In the genomic region with DNA sequence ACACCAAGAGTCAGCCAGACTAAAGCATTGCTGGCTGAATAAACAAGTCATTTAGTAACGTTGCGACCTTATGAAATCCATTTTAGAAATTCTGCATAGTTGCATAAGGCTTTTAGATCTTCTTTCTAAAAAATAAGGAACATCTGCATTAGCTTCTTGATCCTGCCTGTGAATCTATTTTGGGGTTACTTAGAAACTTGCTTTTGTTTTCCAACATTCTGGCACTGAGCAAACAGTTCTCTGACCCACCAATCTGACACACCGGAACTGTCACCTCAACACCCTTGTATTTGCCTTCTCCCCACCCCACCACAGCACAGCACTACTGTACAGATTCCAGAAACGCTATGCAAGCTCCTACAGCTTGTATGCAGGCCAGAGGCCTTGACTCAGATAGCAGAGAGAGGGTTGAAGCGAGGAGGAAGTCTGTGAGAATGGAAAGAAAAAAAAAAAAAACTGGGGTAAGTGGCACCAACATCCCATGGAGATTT, we compare ENCODE assay signal across 1 cellular context.
TF ChIP-seq lines count a peak whose summit lies in the region.

No MANE protein-coding gene starts in this region.

TF ChIP-seq in K562, 482 proteins besides CTCF, POLR2A, EP300 and RAD21 (continued from another document and continues in another):
- TF ChIP-seq, protein P1, sequence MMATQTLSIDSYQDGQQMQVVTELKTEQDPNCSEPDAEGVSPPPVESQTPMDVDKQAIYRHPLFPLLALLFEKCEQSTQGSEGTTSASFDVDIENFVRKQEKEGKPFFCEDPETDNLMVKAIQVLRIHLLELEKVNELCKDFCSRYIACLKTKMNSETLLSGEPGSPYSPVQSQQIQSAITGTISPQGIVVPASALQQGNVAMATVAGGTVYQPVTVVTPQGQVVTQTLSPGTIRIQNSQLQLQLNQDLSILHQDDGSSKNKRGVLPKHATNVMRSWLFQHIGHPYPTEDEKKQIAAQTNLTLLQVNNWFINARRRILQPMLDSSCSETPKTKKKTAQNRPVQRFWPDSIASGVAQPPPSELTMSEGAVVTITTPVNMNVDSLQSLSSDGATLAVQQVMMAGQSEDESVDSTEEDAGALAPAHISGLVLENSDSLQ (IDR thresholded peaks at IDR 0.05) = peak; percentile 61
- TF ChIP-seq, protein P2, sequence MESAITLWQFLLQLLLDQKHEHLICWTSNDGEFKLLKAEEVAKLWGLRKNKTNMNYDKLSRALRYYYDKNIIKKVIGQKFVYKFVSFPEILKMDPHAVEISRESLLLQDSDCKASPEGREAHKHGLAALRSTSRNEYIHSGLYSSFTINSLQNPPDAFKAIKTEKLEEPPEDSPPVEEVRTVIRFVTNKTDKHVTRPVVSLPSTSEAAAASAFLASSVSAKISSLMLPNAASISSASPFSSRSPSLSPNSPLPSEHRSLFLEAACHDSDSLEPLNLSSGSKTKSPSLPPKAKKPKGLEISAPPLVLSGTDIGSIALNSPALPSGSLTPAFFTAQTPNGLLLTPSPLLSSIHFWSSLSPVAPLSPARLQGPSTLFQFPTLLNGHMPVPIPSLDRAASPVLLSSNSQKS (CRISPR knock-in tag; IDR thresholded peaks at IDR 0.05) = no peak
- TF ChIP-seq ZNF436 (CRISPR knock-in tag; IDR thresholded peaks at IDR 0.05) = no peak
- TF ChIP-seq, protein P3, sequence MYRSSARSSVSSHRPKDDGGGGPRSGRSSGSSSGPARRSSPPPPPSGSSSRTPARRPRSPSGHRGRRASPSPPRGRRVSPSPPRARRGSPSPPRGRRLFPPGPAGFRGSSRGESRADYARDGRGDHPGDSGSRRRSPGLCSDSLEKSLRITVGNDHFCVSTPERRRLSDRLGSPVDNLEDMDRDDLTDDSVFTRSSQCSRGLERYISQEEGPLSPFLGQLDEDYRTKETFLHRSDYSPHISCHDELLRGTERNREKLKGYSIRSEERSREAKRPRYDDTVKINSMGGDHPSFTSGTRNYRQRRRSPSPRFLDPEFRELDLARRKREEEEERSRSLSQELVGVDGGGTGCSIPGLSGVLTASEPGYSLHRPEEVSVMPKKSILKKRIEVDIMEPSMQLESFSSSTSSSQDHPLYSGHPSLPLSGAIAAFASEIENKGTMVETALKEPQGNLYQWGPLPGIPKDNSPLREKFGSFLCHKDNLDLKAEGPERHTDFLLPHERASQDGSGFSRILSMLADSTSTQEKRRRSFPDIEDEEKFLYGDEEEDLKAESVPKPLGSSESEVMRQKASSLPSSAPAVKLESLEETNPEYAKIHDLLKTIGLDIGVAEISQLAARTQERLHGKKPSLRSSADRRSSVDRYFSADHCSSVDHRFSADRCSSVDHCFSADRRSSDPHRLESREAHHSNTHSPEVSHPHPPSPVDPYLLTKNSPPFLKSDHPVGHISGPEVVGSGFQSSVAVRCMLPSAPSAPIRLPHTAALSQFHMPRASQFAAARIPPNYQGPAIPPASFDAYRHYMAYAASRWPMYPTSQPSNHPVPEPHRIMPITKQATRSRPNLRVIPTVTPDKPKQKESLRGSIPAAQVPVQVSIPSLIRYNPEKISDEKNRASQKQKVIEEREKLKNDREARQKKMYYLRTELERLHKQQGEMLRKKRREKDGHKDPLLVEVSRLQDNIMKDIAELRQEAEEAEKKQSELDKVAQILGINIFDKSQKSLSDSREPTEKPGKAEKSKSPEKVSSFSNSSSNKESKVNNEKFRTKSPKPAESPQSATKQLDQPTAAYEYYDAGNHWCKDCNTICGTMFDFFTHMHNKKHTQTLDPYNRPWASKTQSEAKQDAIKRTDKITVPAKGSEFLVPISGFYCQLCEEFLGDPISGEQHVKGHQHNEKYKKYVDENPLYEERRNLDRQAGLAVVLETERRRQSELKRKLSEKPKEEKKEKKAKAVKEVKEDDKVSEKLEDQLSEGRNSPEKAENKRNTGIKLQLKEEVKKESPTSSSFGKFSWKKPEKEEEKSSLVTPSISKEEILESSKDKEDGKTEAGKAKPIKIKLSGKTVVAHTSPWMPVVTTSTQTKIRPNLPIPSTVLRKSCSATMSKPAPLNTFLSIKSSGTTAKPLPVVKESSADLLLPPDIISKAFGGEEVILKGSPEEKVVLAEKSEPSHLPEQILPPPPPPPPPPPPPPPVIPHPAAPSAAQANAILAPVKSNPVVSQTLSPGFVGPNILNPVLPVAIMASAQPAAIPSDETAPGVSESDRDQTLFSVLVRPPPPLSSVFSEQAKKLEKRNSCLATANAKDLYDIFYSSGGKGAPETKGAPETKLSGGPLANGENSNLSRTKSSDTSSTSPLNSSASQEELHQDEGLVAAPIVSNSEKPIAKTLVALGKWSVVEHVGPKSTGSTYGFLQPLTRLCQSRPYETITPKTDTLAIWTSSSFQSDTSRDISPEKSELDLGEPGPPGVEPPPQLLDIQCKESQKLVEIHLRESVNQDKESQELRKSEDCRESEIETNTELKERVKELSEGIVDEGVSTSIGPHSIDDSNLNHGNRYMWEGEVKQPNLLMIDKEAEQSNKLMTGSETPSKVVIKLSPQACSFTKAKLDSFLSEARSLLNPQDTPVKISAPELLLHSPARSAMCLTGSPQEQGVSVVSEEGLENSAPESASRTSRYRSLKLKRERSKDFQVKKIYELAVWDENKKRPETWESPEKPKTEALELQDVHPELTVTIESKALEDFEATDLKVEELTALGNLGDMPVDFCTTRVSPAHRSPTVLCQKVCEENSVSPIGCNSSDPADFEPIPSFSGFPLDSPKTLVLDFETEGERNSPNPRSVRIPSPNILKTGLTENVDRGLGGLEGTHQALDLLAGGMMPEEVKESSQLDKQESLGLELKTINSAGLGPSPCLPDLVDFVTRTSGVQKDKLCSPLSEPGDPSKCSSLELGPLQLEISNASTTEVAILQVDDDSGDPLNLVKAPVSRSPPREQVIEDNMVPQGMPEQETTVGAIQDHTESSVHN (IDR thresholded peaks at IDR 0.05; ENCODE audit: borderline replicate concordance in 1 of 2, low read depth in 1 of 2) = no peak
- peak; percentile 63; the same call in 1 of the 2 replicates for TF ChIP-seq MEF2D (tag; conservative IDR thresholded peaks at IDR 0.05; ENCODE audit: low read depth)
- TF ChIP-seq, protein P4, sequence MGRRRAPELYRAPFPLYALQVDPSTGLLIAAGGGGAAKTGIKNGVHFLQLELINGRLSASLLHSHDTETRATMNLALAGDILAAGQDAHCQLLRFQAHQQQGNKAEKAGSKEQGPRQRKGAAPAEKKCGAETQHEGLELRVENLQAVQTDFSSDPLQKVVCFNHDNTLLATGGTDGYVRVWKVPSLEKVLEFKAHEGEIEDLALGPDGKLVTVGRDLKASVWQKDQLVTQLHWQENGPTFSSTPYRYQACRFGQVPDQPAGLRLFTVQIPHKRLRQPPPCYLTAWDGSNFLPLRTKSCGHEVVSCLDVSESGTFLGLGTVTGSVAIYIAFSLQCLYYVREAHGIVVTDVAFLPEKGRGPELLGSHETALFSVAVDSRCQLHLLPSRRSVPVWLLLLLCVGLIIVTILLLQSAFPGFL (CRISPR knock-in tag; IDR thresholded peaks at IDR 0.05) = no peak
- no peak for TF ChIP-seq CHD1 (IDR thresholded peaks at IDR 0.05; ENCODE audit: low read length)
- TF ChIP-seq RBM25 (IDR thresholded peaks at IDR 0.05; ENCODE audit: low read depth, low read length, severe bottlenecking) = no peak
- TF ChIP-seq ERF (CRISPR knock-in tag; IDR thresholded peaks at IDR 0.05) = no peak
- 0 out of 2 replicates have a peak, but pooled peaks have one; percentile 28 for TF ChIP-seq FOSL1 (tag; conservative IDR thresholded peaks at IDR 0.05)
- peak; percentile 67; the same call in 1 of the 2 replicates for TF ChIP-seq ZNF589 (CRISPR knock-in tag; IDR thresholded peaks at IDR 0.05; ENCODE audit: low read depth)
- TF ChIP-seq CSDE1 (IDR thresholded peaks at IDR 0.05) = no peak
- TF ChIP-seq, protein P5, sequence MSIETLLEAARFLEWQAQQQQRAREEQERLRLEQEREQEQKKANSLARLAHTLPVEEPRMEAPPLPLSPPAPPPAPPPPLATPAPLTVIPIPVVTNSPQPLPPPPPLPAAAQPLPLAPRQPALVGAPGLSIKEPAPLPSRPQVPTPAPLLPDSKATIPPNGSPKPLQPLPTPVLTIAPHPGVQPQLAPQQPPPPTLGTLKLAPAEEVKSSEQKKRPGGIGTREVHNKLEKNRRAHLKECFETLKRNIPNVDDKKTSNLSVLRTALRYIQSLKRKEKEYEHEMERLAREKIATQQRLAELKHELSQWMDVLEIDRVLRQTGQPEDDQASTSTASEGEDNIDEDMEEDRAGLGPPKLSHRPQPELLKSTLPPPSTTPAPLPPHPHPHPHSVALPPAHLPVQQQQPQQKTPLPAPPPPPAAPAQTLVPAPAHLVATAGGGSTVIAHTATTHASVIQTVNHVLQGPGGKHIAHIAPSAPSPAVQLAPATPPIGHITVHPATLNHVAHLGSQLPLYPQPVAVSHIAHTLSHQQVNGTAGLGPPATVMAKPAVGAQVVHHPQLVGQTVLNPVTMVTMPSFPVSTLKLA (conservative IDR thresholded peaks at IDR 0.05) = 0 out of 4 replicates have a peak, but pooled peaks of 1 of the 2 experiments have one; percentile 37
- TF ChIP-seq SAP30 (IDR thresholded peaks at IDR 0.05; ENCODE audit: borderline replicate concordance, insufficient read depth, low read depth, low read length, poor library complexity, severe bottlenecking) = no peak
- no peak for TF ChIP-seq MTA2 (IDR thresholded peaks at IDR 0.05; ENCODE audit: low read depth)
- peak in 1 of 2 experiments; percentile 67; a peak in 2 of 4 replicates for TF ChIP-seq HDAC1 (IDR thresholded peaks at IDR 0.05)
- 0 out of 2 replicates have a peak, but pooled peaks have one; percentile 31 for TF ChIP-seq ZEB2 (IDR thresholded peaks at IDR 0.05)
- TF ChIP-seq, protein P6, sequence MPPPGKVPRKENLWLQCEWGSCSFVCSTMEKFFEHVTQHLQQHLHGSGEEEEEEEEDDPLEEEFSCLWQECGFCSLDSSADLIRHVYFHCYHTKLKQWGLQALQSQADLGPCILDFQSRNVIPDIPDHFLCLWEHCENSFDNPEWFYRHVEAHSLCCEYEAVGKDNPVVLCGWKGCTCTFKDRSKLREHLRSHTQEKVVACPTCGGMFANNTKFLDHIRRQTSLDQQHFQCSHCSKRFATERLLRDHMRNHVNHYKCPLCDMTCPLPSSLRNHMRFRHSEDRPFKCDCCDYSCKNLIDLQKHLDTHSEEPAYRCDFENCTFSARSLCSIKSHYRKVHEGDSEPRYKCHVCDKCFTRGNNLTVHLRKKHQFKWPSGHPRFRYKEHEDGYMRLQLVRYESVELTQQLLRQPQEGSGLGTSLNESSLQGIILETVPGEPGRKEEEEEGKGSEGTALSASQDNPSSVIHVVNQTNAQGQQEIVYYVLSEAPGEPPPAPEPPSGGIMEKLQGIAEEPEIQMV (tag; conservative IDR thresholded peaks at IDR 0.05; ENCODE audit: low read depth) = no peak
- TF ChIP-seq, protein P7, sequence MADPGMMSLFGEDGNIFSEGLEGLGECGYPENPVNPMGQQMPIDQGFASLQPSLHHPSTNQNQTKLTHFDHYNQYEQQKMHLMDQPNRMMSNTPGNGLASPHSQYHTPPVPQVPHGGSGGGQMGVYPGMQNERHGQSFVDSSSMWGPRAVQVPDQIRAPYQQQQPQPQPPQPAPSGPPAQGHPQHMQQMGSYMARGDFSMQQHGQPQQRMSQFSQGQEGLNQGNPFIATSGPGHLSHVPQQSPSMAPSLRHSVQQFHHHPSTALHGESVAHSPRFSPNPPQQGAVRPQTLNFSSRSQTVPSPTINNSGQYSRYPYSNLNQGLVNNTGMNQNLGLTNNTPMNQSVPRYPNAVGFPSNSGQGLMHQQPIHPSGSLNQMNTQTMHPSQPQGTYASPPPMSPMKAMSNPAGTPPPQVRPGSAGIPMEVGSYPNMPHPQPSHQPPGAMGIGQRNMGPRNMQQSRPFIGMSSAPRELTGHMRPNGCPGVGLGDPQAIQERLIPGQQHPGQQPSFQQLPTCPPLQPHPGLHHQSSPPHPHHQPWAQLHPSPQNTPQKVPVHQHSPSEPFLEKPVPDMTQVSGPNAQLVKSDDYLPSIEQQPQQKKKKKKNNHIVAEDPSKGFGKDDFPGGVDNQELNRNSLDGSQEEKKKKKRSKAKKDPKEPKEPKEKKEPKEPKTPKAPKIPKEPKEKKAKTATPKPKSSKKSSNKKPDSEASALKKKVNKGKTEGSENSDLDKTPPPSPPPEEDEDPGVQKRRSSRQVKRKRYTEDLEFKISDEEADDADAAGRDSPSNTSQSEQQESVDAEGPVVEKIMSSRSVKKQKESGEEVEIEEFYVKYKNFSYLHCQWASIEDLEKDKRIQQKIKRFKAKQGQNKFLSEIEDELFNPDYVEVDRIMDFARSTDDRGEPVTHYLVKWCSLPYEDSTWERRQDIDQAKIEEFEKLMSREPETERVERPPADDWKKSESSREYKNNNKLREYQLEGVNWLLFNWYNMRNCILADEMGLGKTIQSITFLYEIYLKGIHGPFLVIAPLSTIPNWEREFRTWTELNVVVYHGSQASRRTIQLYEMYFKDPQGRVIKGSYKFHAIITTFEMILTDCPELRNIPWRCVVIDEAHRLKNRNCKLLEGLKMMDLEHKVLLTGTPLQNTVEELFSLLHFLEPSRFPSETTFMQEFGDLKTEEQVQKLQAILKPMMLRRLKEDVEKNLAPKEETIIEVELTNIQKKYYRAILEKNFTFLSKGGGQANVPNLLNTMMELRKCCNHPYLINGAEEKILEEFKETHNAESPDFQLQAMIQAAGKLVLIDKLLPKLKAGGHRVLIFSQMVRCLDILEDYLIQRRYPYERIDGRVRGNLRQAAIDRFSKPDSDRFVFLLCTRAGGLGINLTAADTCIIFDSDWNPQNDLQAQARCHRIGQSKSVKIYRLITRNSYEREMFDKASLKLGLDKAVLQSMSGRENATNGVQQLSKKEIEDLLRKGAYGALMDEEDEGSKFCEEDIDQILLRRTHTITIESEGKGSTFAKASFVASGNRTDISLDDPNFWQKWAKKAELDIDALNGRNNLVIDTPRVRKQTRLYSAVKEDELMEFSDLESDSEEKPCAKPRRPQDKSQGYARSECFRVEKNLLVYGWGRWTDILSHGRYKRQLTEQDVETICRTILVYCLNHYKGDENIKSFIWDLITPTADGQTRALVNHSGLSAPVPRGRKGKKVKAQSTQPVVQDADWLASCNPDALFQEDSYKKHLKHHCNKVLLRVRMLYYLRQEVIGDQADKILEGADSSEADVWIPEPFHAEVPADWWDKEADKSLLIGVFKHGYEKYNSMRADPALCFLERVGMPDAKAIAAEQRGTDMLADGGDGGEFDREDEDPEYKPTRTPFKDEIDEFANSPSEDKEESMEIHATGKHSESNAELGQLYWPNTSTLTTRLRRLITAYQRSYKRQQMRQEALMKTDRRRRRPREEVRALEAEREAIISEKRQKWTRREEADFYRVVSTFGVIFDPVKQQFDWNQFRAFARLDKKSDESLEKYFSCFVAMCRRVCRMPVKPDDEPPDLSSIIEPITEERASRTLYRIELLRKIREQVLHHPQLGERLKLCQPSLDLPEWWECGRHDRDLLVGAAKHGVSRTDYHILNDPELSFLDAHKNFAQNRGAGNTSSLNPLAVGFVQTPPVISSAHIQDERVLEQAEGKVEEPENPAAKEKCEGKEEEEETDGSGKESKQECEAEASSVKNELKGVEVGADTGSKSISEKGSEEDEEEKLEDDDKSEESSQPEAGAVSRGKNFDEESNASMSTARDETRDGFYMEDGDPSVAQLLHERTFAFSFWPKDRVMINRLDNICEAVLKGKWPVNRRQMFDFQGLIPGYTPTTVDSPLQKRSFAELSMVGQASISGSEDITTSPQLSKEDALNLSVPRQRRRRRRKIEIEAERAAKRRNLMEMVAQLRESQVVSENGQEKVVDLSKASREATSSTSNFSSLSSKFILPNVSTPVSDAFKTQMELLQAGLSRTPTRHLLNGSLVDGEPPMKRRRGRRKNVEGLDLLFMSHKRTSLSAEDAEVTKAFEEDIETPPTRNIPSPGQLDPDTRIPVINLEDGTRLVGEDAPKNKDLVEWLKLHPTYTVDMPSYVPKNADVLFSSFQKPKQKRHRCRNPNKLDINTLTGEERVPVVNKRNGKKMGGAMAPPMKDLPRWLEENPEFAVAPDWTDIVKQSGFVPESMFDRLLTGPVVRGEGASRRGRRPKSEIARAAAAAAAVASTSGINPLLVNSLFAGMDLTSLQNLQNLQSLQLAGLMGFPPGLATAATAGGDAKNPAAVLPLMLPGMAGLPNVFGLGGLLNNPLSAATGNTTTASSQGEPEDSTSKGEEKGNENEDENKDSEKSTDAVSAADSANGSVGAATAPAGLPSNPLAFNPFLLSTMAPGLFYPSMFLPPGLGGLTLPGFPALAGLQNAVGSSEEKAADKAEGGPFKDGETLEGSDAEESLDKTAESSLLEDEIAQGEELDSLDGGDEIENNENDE (IDR thresholded peaks at IDR 0.05; ENCODE audit: low read depth, low read length) = no peak
- no peak for TF ChIP-seq PTBP1 (IDR thresholded peaks at IDR 0.05; ENCODE audit: low read depth, low read length)
